ENCODE assay signal across 1 cellular context in genomic region chr13:51620165-51620983, GRCh38.
TF ChIP-seq lines count a peak whose summit lies in the region.

No MANE protein-coding gene starts in this region.

TF ChIP-seq in HepG2, 621 proteins besides CTCF, POLR2A, EP300 and RAD21 (continued from another document and continues in another):
- TF ChIP-seq DMTF1 (CRISPR knock-in tag; IDR thresholded peaks at IDR 0.05) (no peak), ZFP36 (IDR thresholded peaks at IDR 0.05; ENCODE audit: borderline replicate concordance, low read depth, low read length, partially characterized antibody) (no peak), ZNF280D (CRISPR knock-in tag; IDR thresholded peaks at IDR 0.05) (0 out of 2 replicates have a peak, but pooled peaks have one; percentile 83), ZNF773 (CRISPR knock-in tag; IDR thresholded peaks at IDR 0.05; ENCODE audit: borderline replicate concordance) (no peak), HDAC1 (CRISPR knock-in tag; IDR thresholded peaks at IDR 0.05) (peak; percentile 88), MXD3 (CRISPR knock-in tag; IDR thresholded peaks at IDR 0.05) (no peak), BATF2 (CRISPR knock-in tag; IDR thresholded peaks at IDR 0.05) (no peak), BHLHE40 (IDR thresholded peaks at IDR 0.05; ENCODE audit: low read length) (peak; percentile 17; the same call in 1 of the 2 replicates), MYNN (CRISPR knock-in tag; IDR thresholded peaks at IDR 0.05; ENCODE audit: low read depth) (no peak), TBX2 (CRISPR knock-in tag; IDR thresholded peaks at IDR 0.05; ENCODE audit: borderline replicate concordance) (peak; percentile 96), ZNF790 (CRISPR knock-in tag; IDR thresholded peaks at IDR 0.05; ENCODE audit: borderline replicate concordance) (no peak), ZNF564 (CRISPR knock-in tag; IDR thresholded peaks at IDR 0.05) (peak; percentile 49; the same call in 1 of the 2 replicates), CEBPB (IDR thresholded peaks at IDR 0.05; ENCODE audit: borderline replicate concordance, low read depth, low read length) (no peak), ZBED4 (CRISPR knock-in tag; IDR thresholded peaks at IDR 0.05; ENCODE audit: borderline replicate concordance) (peak; percentile 91), DNMT1 (CRISPR knock-in tag; IDR thresholded peaks at IDR 0.05) (no peak), TBL1XR1 (IDR thresholded peaks at IDR 0.05; ENCODE audit: borderline replicate concordance, low read length, partially characterized antibody) (peak; percentile 24), ARID3A (IDR thresholded peaks at IDR 0.05; ENCODE audit: low read depth, low read length) (0 out of 2 replicates have a peak, but pooled peaks have one; percentile 9), ARHGAP35 (CRISPR knock-in tag; IDR thresholded peaks at IDR 0.05; ENCODE audit: borderline replicate concordance) (no peak), ZNF17 (CRISPR knock-in tag; IDR thresholded peaks at IDR 0.05) (no peak), NFAT5 (CRISPR knock-in tag; IDR thresholded peaks at IDR 0.05) (no peak), ZNF343 (CRISPR knock-in tag; IDR thresholded peaks at IDR 0.05) (no peak), FOXA3 (CRISPR knock-in tag; IDR thresholded peaks at IDR 0.05) (peak; percentile 91), ZNF670 (CRISPR knock-in tag; IDR thresholded peaks at IDR 0.05; ENCODE audit: borderline replicate concordance) (no peak), ZNF567 (CRISPR knock-in tag; IDR thresholded peaks at IDR 0.05; ENCODE audit: borderline replicate concordance) (0 out of 2 replicates have a peak, but pooled peaks have one; percentile 50), GPBP1L1 (CRISPR knock-in tag; IDR thresholded peaks at IDR 0.05) (no peak), TFAP4 (IDR thresholded peaks at IDR 0.05; ENCODE audit: borderline replicate concordance, low read depth) (peak; percentile 63; the same call in 1 of the 2 replicates), TIGD3 (CRISPR knock-in tag; IDR thresholded peaks at IDR 0.05; ENCODE audit: borderline replicate concordance) (no peak), ZZZ3 (CRISPR knock-in tag; IDR thresholded peaks at IDR 0.05; ENCODE audit: borderline replicate concordance) (no peak), ZNF720 (CRISPR knock-in tag; IDR thresholded peaks at IDR 0.05) (no peak), ZNF740 (CRISPR knock-in tag; IDR thresholded peaks at IDR 0.05) (no peak), ZNF597 (CRISPR knock-in tag; IDR thresholded peaks at IDR 0.05) (no peak), ZNF605 (CRISPR knock-in tag; IDR thresholded peaks at IDR 0.05) (peak; percentile 54; the same call in 1 of the 2 replicates)
